23 cellular contexts compared by ENCODE assay signal in genomic region chr16:11151156-11151904, GRCh38.
A peak's percentile ranks its signal among the peaks of the same experiment; 100 is the strongest.
DNase-seq lines count a peak whose midpoint lies in the region; ATAC-seq, FAIRE-seq and TF ChIP-seq lines count a peak whose summit lies in the region.
"Had no signal": no experiment of that assay in that cellular context is flagged by ENCODE, and none has a peak within 500 bp of the region (broad histone marks: within the 10 kb centered on the region; RNA-seq: fewer than 3 reads in every experiment).

No MANE protein-coding gene starts in this region.

- H3K4me1 Mint-ChIP-seq in CD8-positive, alpha-beta T cell (ENCODE audit: low read depth) = no peaks in the 10 kb centered on the region
- H3K4me1 Mint-ChIP-seq in Caco-2 (ENCODE audit: low read depth, unreplicated experiment) (peaks cover 7% of the 10 kb centered on the region), brain (peaks cover 40% of the 10 kb centered on the region)
- H3K4me1 Mint-ChIP-seq in activated T-cell treated with anti-CD3 and anti-CD28 coated beads, Interleukin-2, amount 50 U/mL, for 72 hours (ENCODE audit: low read depth) = peaks cover 53% of the 10 kb centered on the region

- H4K8ac ChIP-seq in trophoblast cell (ENCODE audit: low read depth, low read length) = no peak overlapping the region

- no peak overlapping the region for H3K18ac ChIP-seq in trophoblast cell (ENCODE audit: low read length)

- peaks cover 3% of the 10 kb centered on the region for H4K20me1 ChIP-seq in osteoblast (ENCODE audit: insufficient read depth, low read length)

- no TSS peak for BruUV-seq in Caco-2 (replicated peaks; lab: Mats Ljungman, UMichigan)

- H3K27me3 Mint-ChIP-seq in CD8-positive, alpha-beta T cell (ENCODE audit: low read depth) = no peaks in the 10 kb centered on the region
- no peaks in the 10 kb centered on the region for H3K27me3 Mint-ChIP-seq in Caco-2 (ENCODE audit: insufficient read depth, unreplicated experiment)
- H3K27me3 Mint-ChIP-seq in brain = no peaks in the 10 kb centered on the region
- no peaks in the 10 kb centered on the region for H3K27me3 Mint-ChIP-seq in activated T-cell treated with anti-CD3 and anti-CD28 coated beads, Interleukin-2, amount 50 U/mL, for 72 hours (ENCODE audit: low read depth)
- H3K27me3 Mint-ChIP-seq: memory B cell had no signal

- H3K4me3 Mint-ChIP-seq in CD8-positive, alpha-beta T cell = no peak overlapping the region
- H3K4me3 Mint-ChIP-seq in Caco-2 (ENCODE audit: unreplicated experiment) (no peak overlapping the region), brain (peak overlapping the region in 2 of 5 experiments; percentile 20 to 32)
- H3K4me3 Mint-ChIP-seq in activated T-cell treated with anti-CD3 and anti-CD28 coated beads, Interleukin-2, amount 50 U/mL, for 72 hours = no peak overlapping the region
- H3K4me3 Mint-ChIP-seq: activated T-cell treated with anti-CD3 and anti-CD28 coated beads, Interleukin-2, amount 50 U/mL, for 4 hours; memory B cell had no signal

- intact Hi-C loops in CD8-positive, alpha-beta T cell (cut with DNase I, micrococcal nuclease) = no loop called here
- intact Hi-C loops in Caco-2 (cut with micrococcal nuclease; ENCODE audit: unreplicated experiment) (no loop called here), kidney (cut with DNase I) (no loop called here)

- no peak overlapping the region for H3K23ac ChIP-seq in trophoblast cell (ENCODE audit: low read length)

- H3K36me3 Mint-ChIP-seq in CD8-positive, alpha-beta T cell = peaks cover 25% of the 10 kb centered on the region
- H3K36me3 Mint-ChIP-seq in Caco-2 (ENCODE audit: insufficient read depth, unreplicated experiment) = peaks cover 6% of the 10 kb centered on the region
- peaks cover 14% of the 10 kb centered on the region for H3K36me3 Mint-ChIP-seq in brain
- H3K36me3 Mint-ChIP-seq in activated T-cell treated with anti-CD3 and anti-CD28 coated beads, Interleukin-2, amount 50 U/mL, for 72 hours (ENCODE audit: insufficient read depth in 2 of 2) = peaks cover 5 to 7% of the 10 kb centered on the region in 2 donors

- H2BK120ac ChIP-seq in trophoblast cell (ENCODE audit: insufficient read depth, low read length, poor library complexity) = no peak overlapping the region

- H2BK5ac ChIP-seq in trophoblast cell (ENCODE audit: low read depth, low read length, poor library complexity) = no peak overlapping the region

- no peak for TF ChIP-seq CTCF in CD8-positive, alpha-beta T cell (IDR thresholded peaks at IDR 0.05)
- TF ChIP-seq CTCF in Caco-2 (IDR thresholded peaks at IDR 0.05; ENCODE audit: insufficient read depth in 1 of 2, low read depth in 1 of 2, low read length in 1 of 2, severe bottlenecking in 1 of 2, unreplicated experiment in 1 of 2) = no peak
- no peak for TF ChIP-seq CTCF in brain (conservative IDR thresholded peaks at IDR 0.05)
- TF ChIP-seq CTCF in kidney (IDR thresholded peaks at IDR 0.05; ENCODE audit: borderline replicate concordance, extremely low read depth, insufficient read depth) = no peak
- no peak for TF ChIP-seq CTCF in osteoblast (IDR thresholded peaks at IDR 0.05; ENCODE audit: extremely low read depth, low read depth, low read length)

- no peaks in the 10 kb centered on the region for H3K79me1 ChIP-seq in trophoblast cell (ENCODE audit: low read length)

- no peaks in the 10 kb centered on the region for H3K36me3 ChIP-seq in CD8-positive, alpha-beta T cell (ENCODE audit: insufficient read depth, low read length)
- no peaks in the 10 kb centered on the region for H3K36me3 ChIP-seq in Caco-2 (ENCODE audit: control insufficient read depth, insufficient read depth, low read length)
- H3K36me3 ChIP-seq in kidney (ENCODE audit: control insufficient read depth in 1 of 2, insufficient read depth in 2 of 2, low read length in 2 of 2) = no peaks in the 10 kb centered on the region
- no peaks in the 10 kb centered on the region for H3K36me3 ChIP-seq in trophoblast cell (ENCODE audit: control insufficient read depth in 1 of 2, insufficient read depth in 2 of 2, low read length in 2 of 2)
- H3K36me3 ChIP-seq in osteoblast (ENCODE audit: insufficient read depth, low read length) = no peaks in the 10 kb centered on the region
- H3K36me3 ChIP-seq: ascending aorta, gastrocnemius medialis, MG63 had no signal

- no peak overlapping the region for H2BK12ac ChIP-seq in trophoblast cell (ENCODE audit: low read length)

- no peaks in the 10 kb centered on the region for H3K9me3 ChIP-seq in CD8-positive, alpha-beta T cell (ENCODE audit: low read length)
- no peaks in the 10 kb centered on the region for H3K9me3 ChIP-seq in Caco-2
- H3K9me3 ChIP-seq in kidney (ENCODE audit: control insufficient read depth in 1 of 2, low read length in 2 of 2) = no peaks in the 10 kb centered on the region
- peaks cover 2% of the 10 kb centered on the region for H3K9me3 ChIP-seq in trophoblast cell (ENCODE audit: insufficient read depth, low read depth, low read length)
- H3K9me3 ChIP-seq in osteoblast (ENCODE audit: low read depth, low read length) = no peaks in the 10 kb centered on the region
- H3K9me3 ChIP-seq: ascending aorta, gastrocnemius medialis, MG63 had no signal

- no peaks in the 10 kb centered on the region for H3K9me3 Mint-ChIP-seq in CD8-positive, alpha-beta T cell
- H3K9me3 Mint-ChIP-seq in Caco-2 (ENCODE audit: unreplicated experiment) = no peaks in the 10 kb centered on the region
- H3K9me3 Mint-ChIP-seq in brain = peaks cover 0 to 2% (median 0%) of the 10 kb centered on the region in 5 experiments
- H3K9me3 Mint-ChIP-seq in activated T-cell treated with anti-CD3 and anti-CD28 coated beads, Interleukin-2, amount 50 U/mL, for 72 hours = no peaks in the 10 kb centered on the region
- H3K9me3 Mint-ChIP-seq: activated T-cell treated with anti-CD3 and anti-CD28 coated beads, Interleukin-2, amount 50 U/mL, for 4 hours; memory B cell had no signal

- no peak for FAIRE-seq in kidney (lab: Jason Lieb, UNC)
- FAIRE-seq: D721Med, RCC 7860, urothelium cell line had no signal

- H3K27me3 ChIP-seq in CD8-positive, alpha-beta T cell (ENCODE audit: insufficient read depth, low read length) = no peaks in the 10 kb centered on the region
- H3K27me3 ChIP-seq in Caco-2 (replicated peaks; ENCODE audit: control insufficient read depth, insufficient read depth, low read length) (no peaks in the 10 kb centered on the region), trophoblast cell (ENCODE audit: insufficient read depth, low read length) (no peaks in the 10 kb centered on the region), osteoblast (ENCODE audit: insufficient read depth, low read length) (no peaks in the 10 kb centered on the region)
- H3K27me3 ChIP-seq: ascending aorta, gastrocnemius medialis, MG63 had no signal

- H4K12ac ChIP-seq in trophoblast cell (ENCODE audit: low read depth, low read length) = no peak overlapping the region

- H3K4me2 ChIP-seq in trophoblast cell (ENCODE audit: low read length) (no peak overlapping the region), osteoblast (ENCODE audit: insufficient read depth, low read length) (no peak overlapping the region)

- peak overlapping the region; percentile 32 for H3K27ac Mint-ChIP-seq in CD8-positive, alpha-beta T cell
- peak overlapping the region; percentile 64 for H3K27ac Mint-ChIP-seq in Caco-2 (ENCODE audit: unreplicated experiment)
- H3K27ac Mint-ChIP-seq in brain = peak overlapping the region; percentile 17 to 78 (median 64)
- no peak overlapping the region for H3K27ac Mint-ChIP-seq in activated T-cell treated with anti-CD3 and anti-CD28 coated beads, Interleukin-2, amount 50 U/mL, for 72 hours
- H3K27ac Mint-ChIP-seq: memory B cell had no signal

- H3K79me2 ChIP-seq in trophoblast cell (ENCODE audit: control insufficient read depth, insufficient read depth, low read length, poor library complexity) (no peaks in the 10 kb centered on the region), osteoblast (ENCODE audit: insufficient read depth, low read length) (no peaks in the 10 kb centered on the region)

- ATAC-seq in CD8-positive, alpha-beta T cell = no peak
- ATAC-seq in activated T-cell treated with anti-CD3 and anti-CD28 coated beads, Interleukin-2, amount 50 U/mL, for 72 hours (replicated peaks in 1 of 2) = no peak
- ATAC-seq: activated CD4-positive, CD25-positive, alpha-beta regulatory T cell treated with anti-CD3 and anti-CD28 coated beads, Interleukin-2, amount 50 U/mL, for 24 hours; activated T-cell treated with anti-CD3 and anti-CD28 coated beads, Interleukin-2, amount 50 U/mL, for 4 hours; esophagus mucosa; gastrocnemius medialis; right cardiac atrium had no signal

- H3K4me1 ChIP-seq in CD8-positive, alpha-beta T cell (ENCODE audit: insufficient read depth, low read length) = no peaks in the 10 kb centered on the region
- H3K4me1 ChIP-seq in Caco-2 (no peaks in the 10 kb centered on the region), kidney (ENCODE audit: control insufficient read depth in 1 of 2, insufficient read depth in 1 of 2, low read depth in 1 of 2, low read length in 2 of 2) (peaks cover 4 to 14% of the 10 kb centered on the region in 2 donors), trophoblast cell (ENCODE audit: control insufficient read depth in 1 of 2, insufficient read depth in 2 of 2, low read length in 2 of 2) (peaks cover 10 to 16% of the 10 kb centered on the region in 2 experiments), osteoblast (ENCODE audit: insufficient read depth, low read length) (peaks cover 7% of the 10 kb centered on the region)
- H3K4me1 ChIP-seq: ascending aorta, gastrocnemius medialis had no signal

- H3K14ac ChIP-seq in trophoblast cell (ENCODE audit: low read length) = no peak overlapping the region

- CTCF ChIA-PET in CD8-positive, alpha-beta T cell (lab: Charles Lee) = no interaction called here
- CTCF ChIA-PET in Caco-2 (lab: Charles Lee) = interaction anchor here (0.6 kb wide), 1 partner anchor 49 kb away, joined by 3 read pairs; no protein-coding TSS in a partner anchor

- H3K4me3 ChIP-seq in CD8-positive, alpha-beta T cell (ENCODE audit: low read depth, low read length) = no peak overlapping the region
- no peak overlapping the region for H3K4me3 ChIP-seq in Caco-2 (ENCODE audit: low read depth, low read length)
- H3K4me3 ChIP-seq in kidney (ENCODE audit: low read length in 2 of 2) = no peak overlapping the region
- H3K4me3 ChIP-seq in trophoblast cell (ENCODE audit: low read depth, low read length) = no peak overlapping the region
- H3K4me3 ChIP-seq in osteoblast (ENCODE audit: insufficient read depth, low read length) = no peak overlapping the region
- H3K4me3 ChIP-seq: ascending aorta, gastrocnemius medialis, MG63 had no signal

- H3K9ac ChIP-seq in kidney (ENCODE audit: low read length in 2 of 2) = no peak overlapping the region
- H3K9ac ChIP-seq in trophoblast cell (ENCODE audit: low read length) = no peak overlapping the region

- no peak overlapping the region for H3K27ac ChIP-seq in CD8-positive, alpha-beta T cell (ENCODE audit: low read depth, low read length)
- no peak overlapping the region for H3K27ac ChIP-seq in kidney (ENCODE audit: low read depth in 2 of 2, low read length in 2 of 2)
- no peak overlapping the region for H3K27ac ChIP-seq in trophoblast cell (ENCODE audit: low read depth, low read length)
- no peak overlapping the region for H3K27ac ChIP-seq in osteoblast (ENCODE audit: low read depth, low read length)
- H3K27ac ChIP-seq: ascending aorta, gastrocnemius medialis had no signal

- H2AFZ ChIP-seq in trophoblast cell (ENCODE audit: insufficient read depth, low read length, poor library complexity) (no peak overlapping the region), osteoblast (ENCODE audit: low read length) (no peak overlapping the region)

- H4K91ac ChIP-seq in trophoblast cell (ENCODE audit: low read depth, low read length) = no peak overlapping the region

- WGBS in trophoblast cell (ENCODE audit: extremely low coverage, insufficient coverage, insufficient read length) = no CpG with 5 or more reads among the region's 9 CpGs

- H2AK5ac ChIP-seq in trophoblast cell (ENCODE audit: low read length) = no peak overlapping the region

- no peak for DNase-seq in CD8-positive, alpha-beta T cell
- DNase-seq in Caco-2 (no peak), NCI-H345 treated with DMSO at 0.1 percent for 48 hours (lab: John Stamatoyannopoulos, UW; ENCODE audit: unreplicated experiment) (peak; percentile 24), kidney (no peak), trophoblast cell (no peak), osteoblast (ENCODE audit: insufficient read length, low spot score, missing footprints) (no peak)
- no peak for DNase-seq in activated T-cell treated with anti-CD3 and anti-CD28 coated beads, Interleukin-2, amount 50 U/mL, for 72 hours
- DNase-seq: activated naive CD4-positive, alpha-beta T cell treated with anti-CD3 and anti-CD28 coated beads, Interleukin-2, amount 50 U/mL, for 16 hours; activated T-cell treated with anti-CD3 and anti-CD28 coated beads, Interleukin-2, amount 50 U/mL, for 4 hours; effector memory CD4-positive, alpha-beta T cell; gastrocnemius medialis; kidney glomerular epithelial cell; MG63; NCI-H2029 treated with DMSO at 0.1 percent for 48 hours had no signal

- POLR2A ChIA-PET in CD8-positive, alpha-beta T cell (lab: Charles Lee) = no interaction called here
- POLR2A ChIA-PET in Caco-2 (lab: Charles Lee) = no interaction called here

- H3K4ac ChIP-seq in trophoblast cell (ENCODE audit: low read depth, low read length) = no peak overlapping the region
